In genomic region chr6:83430606-83431544, GRCh38 we compare ENCODE assay signal across 8 cellular contexts. TPM values are rescaled to one million over a fixed set of nuclear protein-coding genes. Genes with fewer than 3 reads are reported as not detected.
DNase-seq lines count a peak whose midpoint lies in the region; ATAC-seq and TF ChIP-seq lines count a peak whose summit lies in the region.

TSS of gene ME1 (minus strand) at chr6:83431051. CDS start at chr6:83430954, 97 bp downstream.

- H3K4me1 ChIP-seq in SJSA1 (replicated peaks): peaks cover 21% of the 10 kb centered on the region
- H3K4me1 ChIP-seq in sigmoid colon: peaks cover 0 to 19% (median 14%) of the 10 kb centered on the region in 4 donors

- intact Hi-C loops in sigmoid colon (cut with DNase I): loop anchor here (5.0 to 10.0 kb wide), 2 partner anchors 206 to 364 kb away; partner anchors contain the start of genes DOP1A and UBE3D

- DNase-seq in CMK (ENCODE audit: low read depth): peak; percentile 9
- DNase-seq in SJSA1 (ENCODE audit: low read depth in 1 of 2, low spot score in 2 of 2): peak; percentile 83 to 96
- peak; percentile 27 for DNase-seq in brain pericyte (ENCODE audit: low read depth, low spot score)
- peak; percentile 90 for DNase-seq in sigmoid colon
- no peak for DNase-seq in NCI-H128 (lab: John Stamatoyannopoulos, UW; ENCODE audit: unreplicated experiment)

- H3K27me3 ChIP-seq in SJSA1 (replicated peaks): no peaks in the 10 kb centered on the region
- H3K27me3 ChIP-seq in sigmoid colon: no peaks in the 10 kb centered on the region

- no peak for TF ChIP-seq EP300 in sigmoid colon (IDR thresholded peaks at IDR 0.05)

- H3K36me3 ChIP-seq in SJSA1 (no peaks in the 10 kb centered on the region; the same call in 1 of the 2 replicates), sigmoid colon (no peaks in the 10 kb centered on the region)

- H3K9me3 ChIP-seq in SJSA1 (replicated peaks) (no peaks in the 10 kb centered on the region), sigmoid colon (no peaks in the 10 kb centered on the region)

- H3K4me3 ChIP-seq in SJSA1: peak within 1 kb of the TSS; percentile 64
- H3K4me3 ChIP-seq in iPS-11a (ENCODE audit: low read depth, low read length): peak within 1 kb of the TSS; percentile 64
- peak within 1 kb of the TSS; percentile 52 to 84 (median 74) for H3K4me3 ChIP-seq in sigmoid colon

- WGBS in sigmoid colon, 2 donors: 5 to 13% methylated on average over 74 of the region's 74 CpGs

- TF ChIP-seq POLR2A in sigmoid colon (IDR thresholded peaks at IDR 0.05): no peak

- peak; percentile 96 for ATAC-seq in GM19324 (IDR thresholded peaks at IDR 0.05; ENCODE audit: low FRiP score, unreplicated experiment)
- ATAC-seq in HG03280 (IDR thresholded peaks at IDR 0.05; ENCODE audit: unreplicated experiment): peak; percentile 68

- H3K27ac ChIP-seq in SJSA1 (peak within 1 kb of the TSS; percentile 92), sigmoid colon (peak within 1 kb of the TSS; percentile 78 to 82 (median 80))

- TF ChIP-seq CTCF in sigmoid colon (IDR thresholded peaks at IDR 0.05): no peak

RNA-seq across cellular contexts. Expression of gene ME1, which starts in this region (rescaled TPM):
- total RNA-seq in SJSA1 (2014; rRNA removed; shearing (Covaris generic)): 45.8 and 54.7 TPM in 2 replicates
- 10 to 100 TPM; 11.3 to 18.5 (median 16.3) TPM for total RNA-seq in sigmoid colon
- polyA plus RNA-seq in sigmoid colon: 1 to 10 TPM; 4.2 to 7.9 (median 7.2) TPM
